ENCODE assay signal across 17 cellular contexts in genomic region chr2:129806317-129806716, GRCh38.
"Had no signal": no experiment of that assay in that cellular context is flagged by ENCODE, and none has a peak within 500 bp of the region (broad histone marks: within the 10 kb centered on the region; RNA-seq: fewer than 3 reads in every experiment).

No MANE protein-coding gene starts in this region.

- H3K36me3 ChIP-seq: prostate gland, upper lobe of left lung had no signal

- DNase-seq: activated B cell treated with CpG ODN at 0.5 μM for 24 hours; activated CD4-positive, alpha-beta memory T cell treated with anti-CD3 and anti-CD28 coated beads for 36 hours; activated CD4-positive, alpha-beta T cell treated with anti-CD3 and anti-CD28 coated beads for 4 hours; activated naive CD8-positive, alpha-beta T cell treated with anti-CD3 and anti-CD28 coated beads for 36 hours; activated T-cell treated with anti-CD3 and anti-CD28 coated beads for 4 hours; amygdala; body of pancreas; foreskin fibroblast; nephron progenitor cell; right cardiac atrium; stimulated activated naive CD8-positive, alpha-beta T cell treated with anti-CD3 and anti-CD28 coated beads, Interleukin-15, amount 100 ng/mL, for 72 hours; upper lobe of left lung had no signal

- ATAC-seq: body of pancreas; left lobe of liver; right cardiac atrium; stimulated activated naive CD8-positive, alpha-beta T cell treated with anti-CD3 and anti-CD28 coated beads, Interleukin-15, amount 100 ng/mL, for 72 hours had no signal

- H3K4me3 ChIP-seq: body of pancreas, hepatocyte, lung, prostate gland, skin epidermis, upper lobe of left lung had no signal

- H3K27me3 ChIP-seq: body of pancreas, hepatocyte, upper lobe of left lung had no signal

- H3K9me3 ChIP-seq: body of pancreas, prostate gland, upper lobe of left lung had no signal

- H3K4me1 ChIP-seq: body of pancreas, prostate gland, upper lobe of left lung had no signal
